In the genomic region with DNA sequence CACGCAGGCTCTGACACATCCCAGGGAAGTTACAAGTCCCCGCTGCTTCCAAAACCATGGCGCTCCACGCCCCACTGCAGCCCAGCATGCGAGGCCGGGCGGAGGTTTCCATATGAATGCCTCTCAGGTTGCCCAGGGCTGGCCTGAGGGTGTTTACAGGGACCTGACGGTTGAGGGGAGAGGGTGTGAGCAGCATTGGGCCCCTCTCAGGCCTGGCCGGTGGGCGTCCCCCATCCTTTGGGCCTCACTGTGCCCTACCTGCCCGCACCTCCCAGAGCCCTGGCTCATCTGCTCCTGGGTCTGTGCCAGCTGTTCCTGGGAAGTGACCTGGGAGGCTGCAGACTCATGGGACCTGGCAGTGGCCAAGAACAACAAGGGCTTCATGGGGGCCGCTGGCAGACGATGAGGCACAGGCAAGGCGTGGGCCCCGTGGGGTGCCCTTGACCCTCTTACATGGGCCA, we compare ENCODE assay signal across 20 cellular contexts.
A peak's percentile ranks its signal among the peaks of the same experiment; 100 is the strongest.
DNase-seq lines count a peak whose midpoint lies in the region; ATAC-seq and TF ChIP-seq lines count a peak whose summit lies in the region.
"Had no signal": no experiment of that assay in that cellular context is flagged by ENCODE, and none has a peak within 500 bp of the region (broad histone marks: within the 10 kb centered on the region; RNA-seq: fewer than 3 reads in every experiment).

No MANE protein-coding gene starts in this region.

- no peak overlapping the region for H3K23ac ChIP-seq in H9 (ENCODE audit: insufficient read length, low read depth, low read length)

- H3K9me3 ChIP-seq in H9 (ENCODE audit: control insufficient read depth, low read depth, low read length) (no peaks in the 10 kb centered on the region), aorta (ENCODE audit: control insufficient read depth, low read length) (no peaks in the 10 kb centered on the region)

- no peaks in the 10 kb centered on the region for H3K4me1 ChIP-seq in H9 (ENCODE audit: insufficient read depth, low read length)
- no peaks in the 10 kb centered on the region for H3K4me1 ChIP-seq in aorta (ENCODE audit: control insufficient read depth in 1 of 2, insufficient read depth in 2 of 2, low read length in 2 of 2)
- H3K4me1 ChIP-seq: Caco-2 had no signal

- TF ChIP-seq CTCF in H9 (conservative IDR thresholded peaks at IDR 0.05) (no peak), astrocyte of the spinal cord (IDR thresholded peaks at IDR 0.05; ENCODE audit: low read depth, low read length) (no peak), osteocyte (IDR thresholded peaks at IDR 0.05) (no peak)

- no CpG with 5 or more reads among the region's 15 CpGs for WGBS in H9 (ENCODE audit: extremely low coverage, insufficient read length, low lambda C conversion rate)
- 55 to 67% methylated on average over 15 of the region's 15 CpGs for WGBS in aorta, 2 donors

- H3K4me1 Mint-ChIP-seq in H9 (peaks cover 0 to 17% of the 10 kb centered on the region in 2 experiments; a peak in 3 of 4 replicates), osteocyte (ENCODE audit: unreplicated experiment) (peaks cover 51% of the 10 kb centered on the region)
- H3K4me1 Mint-ChIP-seq: CD4-positive, alpha-beta memory T cell had no signal

- H3K27ac Mint-ChIP-seq in H9, result no peak overlapping the region
- peak overlapping the region; percentile 38 for H3K27ac Mint-ChIP-seq in osteocyte (ENCODE audit: unreplicated experiment)
- H3K27ac Mint-ChIP-seq: CD4-positive, alpha-beta memory T cell; HFFc6 had no signal

- H3K27me3 Mint-ChIP-seq in H9 (ENCODE audit: low read depth), result no peaks in the 10 kb centered on the region; the same call in 1 of the 2 replicates
- no peaks in the 10 kb centered on the region for H3K27me3 Mint-ChIP-seq in osteocyte (ENCODE audit: unreplicated experiment)

- H3K14ac ChIP-seq in H9 (ENCODE audit: insufficient read depth, low read length), result no peak overlapping the region; the same call in 1 of the 2 replicates

- H3K4me3 Mint-ChIP-seq in H9 (no peak overlapping the region), osteocyte (ENCODE audit: unreplicated experiment) (no peak overlapping the region)
- H3K4me3 Mint-ChIP-seq: CD4-positive, alpha-beta memory T cell; HFFc6 had no signal

- peak overlapping the region; percentile 21 for H3K18ac ChIP-seq in H9 (ENCODE audit: insufficient read length, low read depth, low read length)

- no peak overlapping the region for H3K4me2 ChIP-seq in H9 (ENCODE audit: insufficient read depth, insufficient read length, low read length)
- H3K4me2 ChIP-seq: BLaER1 treated with 17β-estradiol and CSF1 and Interleukin-3, amounts not matched to agents 10 nM and 100 nM; KMS-11 had no signal

- no peak overlapping the region for H4K8ac ChIP-seq in H9 (replicated peaks; ENCODE audit: insufficient read length, low read depth, low read length)

- H2AFZ ChIP-seq in H9 (ENCODE audit: low read length), result no peak overlapping the region

- H3K27ac ChIP-seq in H9 (ENCODE audit: insufficient read length, low read depth, low read length) (no peak overlapping the region), aorta (ENCODE audit: low read depth in 1 of 2, low read length in 2 of 2) (no peak overlapping the region)
- H3K27ac ChIP-seq: BLaER1 treated with 17β-estradiol and CSF1 and Interleukin-3, amounts not matched to agents 10 nM and 100 nM; KMS-11 had no signal

- H3K79me1 ChIP-seq in H9 (ENCODE audit: insufficient read depth, low read depth, low read length, poor library complexity, severe bottlenecking), result no peaks in the 10 kb centered on the region

- no peak overlapping the region for H3K9ac ChIP-seq in H9 (ENCODE audit: extremely low read depth, insufficient read length, low read length)
- H3K9ac ChIP-seq: BLaER1 treated with 17β-estradiol and CSF1 and Interleukin-3, amounts not matched to agents 10 nM and 100 nM; KMS-11 had no signal

- H2BK5ac ChIP-seq in H9 (ENCODE audit: insufficient read length, low read length), result no peak overlapping the region

- no peak overlapping the region for H2AK5ac ChIP-seq in H9 (ENCODE audit: insufficient read length, low read length)

- intact Hi-C loops in aorta (cut with DNase I), result no loop called here

- ATAC-seq in aorta (ENCODE audit: low FRiP score), result no peak
- ATAC-seq in GM19452 (IDR thresholded peaks at IDR 0.05; ENCODE audit: unreplicated experiment), result no peak
- ATAC-seq: PC-3 had no signal

- H3K27me3 ChIP-seq in H9 (ENCODE audit: insufficient read depth, low read length) (no peaks in the 10 kb centered on the region), aorta (ENCODE audit: control insufficient read depth in 1 of 2, insufficient read depth in 2 of 2, low read length in 1 of 2) (no peaks in the 10 kb centered on the region)
- H3K27me3 ChIP-seq: BLaER1 treated with 17β-estradiol and CSF1 and Interleukin-3, amounts not matched to agents 10 nM and 100 nM had no signal

- no peaks in the 10 kb centered on the region for H3K23me2 ChIP-seq in H9 (ENCODE audit: insufficient read length, low read depth, low read length, poor library complexity, severe bottlenecking)

- H2BK20ac ChIP-seq in H9 (ENCODE audit: low read depth, low read length, poor library complexity, severe bottlenecking), result no peak overlapping the region

- H4K91ac ChIP-seq in H9 (ENCODE audit: insufficient read length, low read depth, low read length), result no peak overlapping the region

- H3K9me3 Mint-ChIP-seq in H9 (peaks cover 5 to 10% of the 10 kb centered on the region in 2 experiments), osteocyte (ENCODE audit: unreplicated experiment) (peaks cover 6% of the 10 kb centered on the region)

- no peak overlapping the region for H3K4ac ChIP-seq in H9 (ENCODE audit: low read depth, low read length)

- H3K4me3 ChIP-seq in astrocyte of the spinal cord (ENCODE audit: low read depth, low read length) (no peak overlapping the region), aorta (ENCODE audit: low read length in 2 of 2) (no peak overlapping the region)
- H3K4me3 ChIP-seq: BLaER1 treated with 17β-estradiol and CSF1 and Interleukin-3, amounts not matched to agents 10 nM and 100 nM had no signal

- no peaks in the 10 kb centered on the region for H3K36me3 ChIP-seq in aorta (ENCODE audit: control insufficient read depth in 1 of 2, insufficient read depth in 2 of 2, low read length in 1 of 2)
- H3K36me3 ChIP-seq: BLaER1 treated with 17β-estradiol and CSF1 and Interleukin-3, amounts not matched to agents 10 nM and 100 nM had no signal

- no peaks in the 10 kb centered on the region for H3K79me2 ChIP-seq in H9 (ENCODE audit: insufficient read depth, low read length)

- in situ Hi-C loops in astrocyte of the spinal cord (cut with HindIII; ENCODE audit: low sequenced_read_pairs), result no loop called here

- H4K5ac ChIP-seq in H9 (ENCODE audit: insufficient read length, low read depth, low read length), result no peak overlapping the region

- H3T11ph ChIP-seq in H9 (ENCODE audit: low read length), result no peak overlapping the region

- H3K36me3 Mint-ChIP-seq in H9 (ENCODE audit: insufficient read depth in 1 of 3, low read depth in 3 of 3) (peaks cover 0 to 15% (median 0%) of the 10 kb centered on the region in 3 experiments; a peak in 3 of 7 replicates), osteocyte (ENCODE audit: unreplicated experiment) (no peaks in the 10 kb centered on the region)
- H3K36me3 Mint-ChIP-seq: CD4-positive, alpha-beta memory T cell had no signal

- H2BK15ac ChIP-seq in H9 (ENCODE audit: low read depth, low read length), result no peak overlapping the region

- no peak overlapping the region for H2BK120ac ChIP-seq in H9 (ENCODE audit: low read depth, low read length, poor library complexity, severe bottlenecking)

- H2BK12ac ChIP-seq in H9 (ENCODE audit: insufficient read length, low read depth, low read length), result no peak overlapping the region

- peak; percentile 52 for DNase-seq in H9
- peak; percentile 39 for DNase-seq in astrocyte of the spinal cord (ENCODE audit: low read depth, low spot score)
- DNase-seq in osteocyte (ENCODE audit: extremely low spot score, unreplicated experiment), result no peak
- peak; percentile 48 to 52 for DNase-seq in aorta
- no peak for DNase-seq in AG08395 (ENCODE audit: low spot score)
- no peak for DNase-seq in HUDEP-2 (lab: John Stamatoyannopoulos, UW; ENCODE audit: unreplicated experiment in 76 of 76)
- DNase-seq: Caco-2; CD4-positive, alpha-beta memory T cell; DMS 273 treated with DMSO at 0.1 percent for 48 hours; DND-41; HFFc6; NCI-H1694; NCI-H2081 treated with DMSO at 0.1 percent for 48 hours; NCI-H2171 treated with DMSO at 0.1 percent for 48 hours; NCI-H526; PC-3; Right ventricle myocardium superior had no signal

- H4K20me1 ChIP-seq in H9 (ENCODE audit: control insufficient read depth, insufficient read depth, insufficient read length), result no peaks in the 10 kb centered on the region
- H4K20me1 ChIP-seq: BLaER1 treated with 17β-estradiol and CSF1 and Interleukin-3, amounts not matched to agents 10 nM and 100 nM had no signal

- H3K56ac ChIP-seq in H9 (ENCODE audit: insufficient read length, low read depth, low read length), result no peak overlapping the region

Comparison
In these comparisons a context has a peak if more than half of its experiments do, and no peak if none do; other contexts are left out.
1. DNase-seq: peak in H9 (single experiment), astrocyte of the spinal cord (single experiment) and aorta (2 of 2); none in osteocyte (single experiment), AG08395 (single experiment) and HUDEP-2 (0 of 76).